23 cellular contexts compared by ENCODE assay signal in genomic region chr7:86660950-86661462, GRCh38. TPM values are rescaled to one million over a fixed set of nuclear protein-coding genes. Genes with fewer than 3 reads are reported as not detected.
"Had no signal": no experiment of that assay in that cellular context is flagged by ENCODE, and none has a peak within 500 bp of the region (broad histone marks: within the 10 kb centered on the region; RNA-seq: fewer than 3 reads in every experiment).

No MANE protein-coding gene starts in this region.

- H3K27ac ChIP-seq: ascending aorta, body of pancreas, Peyer's patch, RWPE1, SJCRH30 had no signal

- H3K4me1 ChIP-seq: ascending aorta, body of pancreas, Peyer's patch, SJCRH30 had no signal

- DNase-seq: activated CD4-positive, alpha-beta T cell treated with anti-CD3 and anti-CD28 coated beads for 48 hours; activated CD4-positive, alpha-beta T cell treated with anti-CD3 and anti-CD28 coated beads, Interleukin-2, amount 50 U/mL, for 4 hours; activated CD4-positive, CD25-positive, alpha-beta regulatory T cell treated with anti-CD3 and anti-CD28 coated beads, Interleukin-2, amount 50 U/mL, for 72 hours; activated CD8-positive, alpha-beta memory T cell treated with anti-CD3 and anti-CD28 coated beads, Interleukin-2, amount 50 U/mL, for 48 hours; activated CD8-positive, alpha-beta T cell treated with anti-CD3 and anti-CD28 coated beads, Interleukin-2, amount 10 ng/mL, durations not matched to agents 7 days and 5 days; activated naive CD4-positive, alpha-beta T cell treated with anti-CD3 and anti-CD28 coated beads, Interleukin-2, amount 50 U/mL, for 16 hours; activated naive CD8-positive, alpha-beta T cell treated with anti-CD3 and anti-CD28 coated beads, Interleukin-2, amount 10 ng/mL, durations not matched to agents 7 days and 5 days; activated T-cell treated with anti-CD3 and anti-CD28 coated beads, Interleukin-2, amount 50 U/mL, for 1 hour; body of pancreas; Karpas-422; MM.1S; NCI-H1105 treated with DMSO at 0.1 percent for 48 hours; NCI-H1436 treated with DMSO at 0.1 percent for 48 hours; NCI-H187; NCI-H2081; NCI-H446; NCI-H524; Peyer's patch; Right ventricle myocardium superior; SJCRH30 had no signal

- H3K36me3 ChIP-seq: ascending aorta, Peyer's patch, SJCRH30 had no signal

- ATAC-seq: activated CD8-positive, alpha-beta T cell treated with anti-CD3 and anti-CD28 coated beads, Interleukin-2, amount 10 ng/mL, durations not matched to agents 7 days and 5 days; body of pancreas; WTC11 had no signal

- H3K4me3 ChIP-seq: ascending aorta, body of pancreas, Peyer's patch, SJCRH30 had no signal

- H3K9me3 ChIP-seq: ascending aorta, body of pancreas, Peyer's patch, SJCRH30 had no signal

- H3K27me3 ChIP-seq: ascending aorta, body of pancreas, Peyer's patch, SJCRH30 had no signal

RNA-seq across cellular contexts. Expression of gene GRM3, which starts 17.3 kb away (rescaled TPM):
- total RNA-seq: activated CD8-positive, alpha-beta T cell treated with anti-CD3 and anti-CD28 coated beads, Interleukin-2, amount 10 ng/mL, durations not matched to agents 7 days and 5 days; activated naive CD8-positive, alpha-beta T cell treated with anti-CD3 and anti-CD28 coated beads, Interleukin-2, amount 10 ng/mL, durations not matched to agents 7 days and 5 days; ascending aorta; body of pancreas; Peyer's patch; Right ventricle myocardium superior; SJCRH30 had no signal
